9 cellular contexts compared by ENCODE assay signal in the genomic region with DNA sequence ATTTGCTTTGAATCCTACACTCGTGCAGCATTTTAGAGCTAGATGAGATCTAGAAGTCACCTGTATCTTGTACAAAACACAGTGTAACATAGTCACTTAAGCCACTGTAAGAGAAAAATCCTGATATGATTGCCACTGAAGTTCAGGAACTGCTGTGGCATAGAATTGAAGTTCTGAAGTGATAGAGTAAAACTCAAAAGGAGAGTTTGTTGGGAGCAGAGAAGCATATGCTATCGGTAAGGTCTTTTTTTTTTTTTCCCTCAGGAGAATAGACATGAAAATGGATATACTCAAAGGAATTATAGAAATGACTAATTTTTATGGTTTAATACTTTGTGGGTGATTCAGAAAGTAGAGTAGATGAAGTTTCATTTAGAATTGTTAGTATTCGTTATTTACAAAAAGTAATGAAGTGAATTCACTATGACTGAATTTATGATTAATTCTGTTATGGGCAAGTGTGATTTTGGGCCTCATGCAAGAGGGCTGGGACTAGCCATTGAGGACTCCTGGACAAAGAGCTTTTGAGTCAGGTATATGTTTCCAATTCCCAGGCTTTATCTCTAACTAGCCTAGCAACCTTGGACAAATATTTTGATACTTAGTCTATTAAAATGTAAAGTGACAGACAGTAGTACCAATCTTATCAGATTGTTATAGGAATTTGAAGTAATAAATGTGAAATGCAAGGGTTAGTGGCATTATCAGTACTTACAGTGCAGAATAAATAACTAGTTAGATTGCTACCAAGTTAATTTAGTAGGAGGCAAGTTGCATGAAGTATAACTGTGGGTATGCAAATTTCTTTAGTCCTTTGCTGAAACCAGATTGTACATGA. TPM values are rescaled to one million over a fixed set of nuclear protein-coding genes. Genes with fewer than 3 reads are reported as not detected.
DNase-seq lines count a peak whose midpoint lies in the region; FAIRE-seq and TF ChIP-seq lines count a peak whose summit lies in the region.
"Had no signal": no experiment of that assay in that cellular context is flagged by ENCODE, and none has a peak within 500 bp of the region (broad histone marks: within the 10 kb centered on the region; RNA-seq: fewer than 3 reads in every experiment).

No MANE protein-coding gene starts in this region.

- no peak overlapping the region for H3K9ac ChIP-seq in fibroblast of lung (ENCODE audit: insufficient read depth, low read length)
- H3K9ac ChIP-seq in subcutaneous abdominal adipose tissue (ENCODE audit: low read length in 5 of 5) = peak overlapping the region in 3 of 5 donors; percentile 7 to 31 (median 15)

- peaks cover 90% of the 10 kb centered on the region for H3K79me2 ChIP-seq in PC-9 (ENCODE audit: low read depth)
- peaks cover 72% of the 10 kb centered on the region for H3K79me2 ChIP-seq in fibroblast of lung (ENCODE audit: control insufficient read depth, insufficient read depth, low read length)

- H3K4me1 ChIP-seq in PC-9 (replicated peaks; ENCODE audit: insufficient read depth) = peaks cover 38% of the 10 kb centered on the region
- peaks cover 2% of the 10 kb centered on the region for H3K4me1 ChIP-seq in fibroblast of lung (ENCODE audit: control insufficient read depth, extremely low read depth, insufficient read depth, low read length)
- H3K4me1 ChIP-seq in subcutaneous abdominal adipose tissue (ENCODE audit: control insufficient read depth in 5 of 5, insufficient read depth in 5 of 5, low read length in 5 of 5) = peaks cover 2 to 40% (median 30%) of the 10 kb centered on the region in 5 donors

- peak overlapping the region; percentile 68 for H3K4me3 ChIP-seq in PC-9
- H3K4me3 ChIP-seq in fibroblast of lung (replicated peaks in 1 of 4; ENCODE audit: control extremely low read depth in 1 of 4, insufficient read depth in 1 of 4, low read depth in 3 of 4, low read length in 4 of 4) = peak overlapping the region; percentile 12 to 84 (median 54)
- no peak overlapping the region for H3K4me3 ChIP-seq in subcutaneous abdominal adipose tissue (ENCODE audit: low read depth in 1 of 5, low read length in 5 of 5)

- TF ChIP-seq CTCF in PC-9 (conservative IDR thresholded peaks at IDR 0.05) = no peak
- TF ChIP-seq CTCF in fibroblast of lung (conservative IDR thresholded peaks at IDR 0.05 in 1 of 2, IDR thresholded peaks at IDR 0.05 in 1 of 2; ENCODE audit: low read depth in 1 of 2, low read length in 2 of 2) = no peak

- H3K9me3 ChIP-seq in PC-9 (ENCODE audit: insufficient read depth, low read depth) = no peaks in the 10 kb centered on the region
- no peaks in the 10 kb centered on the region for H3K9me3 ChIP-seq in fibroblast of lung (ENCODE audit: control insufficient read depth, insufficient read depth, low read depth, low read length)
- H3K9me3 ChIP-seq in subcutaneous abdominal adipose tissue (ENCODE audit: control insufficient read depth in 5 of 5, low read length in 5 of 5) = no peaks in the 10 kb centered on the region
- H3K9me3 ChIP-seq: prostate gland had no signal

- DNase-seq in NCI-H82 (lab: John Stamatoyannopoulos, UW) (peak; percentile 32), NCI-H82 treated with DMSO at 0.1 percent for 48 hours (lab: John Stamatoyannopoulos, UW; ENCODE audit: unreplicated experiment) (no peak), PC-9 (peak in 1 of 2 experiments; percentile 82), fibroblast of lung (ENCODE audit: low read depth in 2 of 2) (peak in 1 of 2 donors; percentile 44), cortex of kidney (lab: John Stamatoyannopoulos, UW) (no peak), GM12891 (ENCODE audit: insufficient read length, low spot score) (no peak)
- no peak for DNase-seq in activated T-cell treated with anti-CD3 and anti-CD28 coated beads, Interleukin-2, amount 50 U/mL, for 1 hour

- POLR2A ChIA-PET in PC-9 (lab: Charles Lee; ENCODE audit: unreplicated experiment) = no interaction called here

- H3F3A ChIP-seq in PC-9 (ENCODE audit: insufficient read depth, low read depth) = peaks cover 33% of the 10 kb centered on the region

- CTCF ChIA-PET in PC-9 (lab: Charles Lee) = no interaction called here

- H4K20me1 ChIP-seq in PC-9 (ENCODE audit: insufficient read depth) (no peaks in the 10 kb centered on the region), fibroblast of lung (ENCODE audit: control insufficient read depth, extremely low read depth, insufficient read depth, low read length) (no peaks in the 10 kb centered on the region)

- no peak for FAIRE-seq in GM12891 (lab: Jason Lieb, UNC)

- BruUV-seq in PC-9 (replicated peaks; lab: Mats Ljungman, UMichigan) = no TSS peak

- no peaks in the 10 kb centered on the region for H3K9me2 ChIP-seq in PC-9 (ENCODE audit: insufficient read depth)

- H3K4me2 ChIP-seq in PC-9 (peak overlapping the region; percentile 97), fibroblast of lung (ENCODE audit: extremely low read depth, insufficient read depth, low read length) (peak overlapping the region; percentile 63)

- H3K27me3 ChIP-seq in PC-9 (ENCODE audit: insufficient read depth, low read depth) = no peaks in the 10 kb centered on the region
- H3K27me3 ChIP-seq in fibroblast of lung (ENCODE audit: control insufficient read depth, insufficient read depth, low read length) = no peaks in the 10 kb centered on the region
- H3K27me3 ChIP-seq in subcutaneous abdominal adipose tissue (ENCODE audit: control insufficient read depth in 5 of 5, insufficient read depth in 4 of 5, low read length in 5 of 5) = no peaks in the 10 kb centered on the region

- H2AFZ ChIP-seq in PC-9 (peak overlapping the region; percentile 67; the same call in 1 of the 2 replicates), fibroblast of lung (ENCODE audit: low read length) (no peak overlapping the region)

- H3K36me3 ChIP-seq in PC-9 (ENCODE audit: low read depth) = 0 out of 2 replicates have a peak, but pooled peaks cover 8% of the 10 kb centered on the region
- peaks cover 1% of the 10 kb centered on the region for H3K36me3 ChIP-seq in fibroblast of lung (ENCODE audit: control insufficient read depth, insufficient read depth, low read length)
- no peaks in the 10 kb centered on the region for H3K36me3 ChIP-seq in subcutaneous abdominal adipose tissue (ENCODE audit: control insufficient read depth in 5 of 5, insufficient read depth in 5 of 5, low read length in 5 of 5)
- H3K36me3 ChIP-seq: prostate gland had no signal

- intact Hi-C loops in PC-9 (cut with micrococcal nuclease; ENCODE audit: unreplicated experiment) = loop anchor here (5.0 to 10.0 kb wide), 2 partner anchors 37 to 1125 kb away; no protein-coding TSS in a partner anchor

- H3K27ac ChIP-seq in PC-9 = peak overlapping the region; percentile 75
- H3K27ac ChIP-seq in fibroblast of lung (ENCODE audit: insufficient read depth, low read length) = no peak overlapping the region
- H3K27ac ChIP-seq in subcutaneous abdominal adipose tissue (ENCODE audit: low read depth, low read length) = peak overlapping the region; percentile 93

- TF ChIP-seq POLR2A in GM12891 (IDR thresholded peaks at IDR 0.05; ENCODE audit: low read depth, low read length) = no peak

TF ChIP-seq in GM12891, 5 proteins besides CTCF, POLR2A, EP300 and RAD21:
- TF ChIP-seq SPI1 (IDR thresholded peaks at IDR 0.05; ENCODE audit: low read depth, low read length) (no peak), POLR2AphosphoS5 (IDR thresholded peaks at IDR 0.05; ENCODE audit: low read depth, low read length) (no peak), PAX5 (IDR thresholded peaks at IDR 0.05; ENCODE audit: insufficient read depth, low read length, severe bottlenecking) (no peak), TAF1 (IDR thresholded peaks at IDR 0.05; ENCODE audit: low read depth, low read length) (no peak)

RNA-seq across cellular contexts. Expression of a gene that starts 3.1 kb away (rescaled TPM):
- total RNA-seq in PC-9 (2021) = 46.4 and 53.6 TPM in 2 replicates
- 59.1 and 76.0 TPM in 2 replicates for total RNA-seq in fibroblast of lung
- polyA plus RNA-seq in fibroblast of lung = 55.1 and 65.5 TPM in 2 replicates
- polyA plus RNA-seq in fibroblast of lung (2012) = 35.2 and 41.9 TPM in 2 replicates
- polyA minus RNA-seq in fibroblast of lung (ENCODE audit: low replicate concordance) = 57.8 and 126 TPM in 2 replicates
- polyA plus RNA-seq in GM12891 (2012; ENCODE audit: low read depth, missing spikeins) = 3.7 TPM

Comparison
In these comparisons a context has a peak if more than half of its experiments do, and no peak if none do; other contexts are left out.
1. H3K4me3 ChIP-seq: peak in PC-9 (single experiment) and fibroblast of lung (4 of 4); none in subcutaneous abdominal adipose tissue (0 of 5).